In genomic region chr15:68354923-68355322, GRCh38 we compare ENCODE assay signal across 12 cellular contexts.
A peak's percentile ranks its signal among the peaks of the same experiment; 100 is the strongest.
DNase-seq lines count a peak whose midpoint lies in the region; ATAC-seq and TF ChIP-seq lines count a peak whose summit lies in the region.
"Had no signal": no experiment of that assay in that cellular context is flagged by ENCODE, and none has a peak within 500 bp of the region (broad histone marks: within the 10 kb centered on the region; RNA-seq: fewer than 3 reads in every experiment).

No MANE protein-coding gene starts in this region.

- no peaks in the 10 kb centered on the region for H3K9me3 ChIP-seq in uterus

- H3K27me3 ChIP-seq in uterus: no peaks in the 10 kb centered on the region
- H3K27me3 ChIP-seq: right atrium auricular region had no signal

- H3K9me3 Mint-ChIP-seq in natural killer cell treated with Interleukin-12 subunit alpha and Interleukin-12 subunit beta and Interleukin-15 and Interleukin-18, amount 100 ng/mL, for 72 hours: peaks cover 4% of the 10 kb centered on the region
- H3K9me3 Mint-ChIP-seq in natural killer cell: no peaks in the 10 kb centered on the region
- H3K9me3 Mint-ChIP-seq: IgD-negative memory B cell had no signal

- peaks cover 0 to 4% of the 10 kb centered on the region in 2 donors for H3K27me3 Mint-ChIP-seq in natural killer cell treated with Interleukin-12 subunit alpha and Interleukin-12 subunit beta and Interleukin-15 and Interleukin-18, amount 100 ng/mL, for 72 hours
- H3K27me3 Mint-ChIP-seq in natural killer cell (ENCODE audit: low read depth in 2 of 2): no peaks in the 10 kb centered on the region

- H3K4me3 ChIP-seq in fibroblast of mammary gland (ENCODE audit: control insufficient read depth, low read depth, low read length) (no peak overlapping the region), uterus (no peak overlapping the region)
- H3K4me3 ChIP-seq: right atrium auricular region had no signal

- TF ChIP-seq CTCF in natural killer cell (IDR thresholded peaks at IDR 0.05) (no peak), fibroblast of mammary gland (conservative IDR thresholded peaks at IDR 0.05; ENCODE audit: control insufficient read depth, insufficient read depth, low read depth, low read length) (no peak), uterus (IDR thresholded peaks at IDR 0.05) (no peak)

- no peaks in the 10 kb centered on the region for H3K36me3 ChIP-seq in uterus

- TF ChIP-seq POLR2A in uterus (IDR thresholded peaks at IDR 0.05): peak in 1 of 2 donors; percentile 12

- intact Hi-C loops in natural killer cell (cut with micrococcal nuclease): no loop called here
- intact Hi-C loops in uterus (cut with DNase I; ENCODE audit: low total_unique reads): no loop called here

- H3K4me1 ChIP-seq in uterus: peaks cover 8 to 18% of the 10 kb centered on the region in 2 donors

- DNase-seq in natural killer cell treated with Interleukin-12 subunit alpha and Interleukin-12 subunit beta and Interleukin-15 and Interleukin-18, amount 100 ng/mL, for 72 hours (ENCODE audit: low spot score): no peak
- DNase-seq in natural killer cell (no peak), SW480 (ENCODE audit: low spot score) (peak; percentile 79), fibroblast of mammary gland (ENCODE audit: low read depth) (peak; percentile 96), uterus (peak; percentile 66 to 89), cerebellum (ENCODE audit: low spot score) (no peak)
- DNase-seq: NCI-H82 had no signal

- H3K4me1 Mint-ChIP-seq in natural killer cell treated with Interleukin-12 subunit alpha and Interleukin-12 subunit beta and Interleukin-15 and Interleukin-18, amount 100 ng/mL, for 72 hours (ENCODE audit: low read depth in 2 of 2): peaks cover 0 to 5% of the 10 kb centered on the region in 2 donors
- H3K4me1 Mint-ChIP-seq in natural killer cell: peaks cover 4 to 5% of the 10 kb centered on the region in 2 donors

- H3K36me3 Mint-ChIP-seq in natural killer cell treated with Interleukin-12 subunit alpha and Interleukin-12 subunit beta and Interleukin-15 and Interleukin-18, amount 100 ng/mL, for 72 hours: no peaks in the 10 kb centered on the region
- H3K36me3 Mint-ChIP-seq in natural killer cell: no peaks in the 10 kb centered on the region
- H3K36me3 Mint-ChIP-seq: CD14-positive monocyte, IgD-negative memory B cell had no signal

- peak overlapping the region; percentile 94 to 96 for H3K27ac ChIP-seq in uterus
- H3K27ac ChIP-seq: right atrium auricular region had no signal

- no peak overlapping the region for H3K4me3 Mint-ChIP-seq in natural killer cell treated with Interleukin-12 subunit alpha and Interleukin-12 subunit beta and Interleukin-15 and Interleukin-18, amount 100 ng/mL, for 72 hours
- no peak overlapping the region for H3K4me3 Mint-ChIP-seq in natural killer cell
- H3K4me3 Mint-ChIP-seq: CD14-positive monocyte, IgD-negative memory B cell had no signal

- peak; percentile 67 to 76 for ATAC-seq in natural killer cell treated with Interleukin-12 subunit alpha and Interleukin-12 subunit beta and Interleukin-15 and Interleukin-18, amount 100 ng/mL, for 72 hours
- ATAC-seq in natural killer cell (no peak), HG02571 (IDR thresholded peaks at IDR 0.05; ENCODE audit: unreplicated experiment) (no peak), GM18868 (IDR thresholded peaks at IDR 0.05; ENCODE audit: unreplicated experiment) (no peak)

- no peak overlapping the region for H3K27ac Mint-ChIP-seq in natural killer cell treated with Interleukin-12 subunit alpha and Interleukin-12 subunit beta and Interleukin-15 and Interleukin-18, amount 100 ng/mL, for 72 hours
- H3K27ac Mint-ChIP-seq in natural killer cell: no peak overlapping the region
- H3K27ac Mint-ChIP-seq: IgD-negative memory B cell had no signal

Comparison
In these comparisons a context has a peak if more than half of its experiments do, and no peak if none do; other contexts are left out.
1. ATAC-seq: peak in natural killer cell treated with Interleukin-12 subunit alpha and Interleukin-12 subunit beta and Interleukin-15 and Interleukin-18, amount 100 ng/mL, for 72 hours (2 of 2); none in natural killer cell (0 of 3), HG02571 (single experiment) and GM18868 (single experiment).
2. DNase-seq: peak in SW480 (single experiment), fibroblast of mammary gland (single experiment) and uterus (2 of 2); none in natural killer cell treated with Interleukin-12 subunit alpha and Interleukin-12 subunit beta and Interleukin-15 and Interleukin-18, amount 100 ng/mL, for 72 hours (single experiment), natural killer cell (single experiment) and cerebellum (single experiment).